In genomic region chr17:17061516-17061915, GRCh38 we compare ENCODE assay signal across 20 cellular contexts. TPM values are rescaled to one million over a fixed set of nuclear protein-coding genes. Genes with fewer than 3 reads are reported as not detected.
DNase-seq lines count a peak whose midpoint lies in the region; ATAC-seq and TF ChIP-seq lines count a peak whose summit lies in the region.
"Had no signal": no experiment of that assay in that cellular context is flagged by ENCODE, and none has a peak within 500 bp of the region (broad histone marks: within the 10 kb centered on the region; RNA-seq: fewer than 3 reads in every experiment).

No MANE protein-coding gene starts in this region.

- H3K27ac Mint-ChIP-seq in activated T-helper 17 cell treated with anti-CD3 and anti-CD28 coated beads, Interleukin-2, amount 50 U/mL, for 72 hours, result peak overlapping the region; percentile 74
- peak overlapping the region in 4 of 6 donors; percentile 21 to 83 (median 44) for H3K27ac Mint-ChIP-seq in naive B cell
- H3K27ac Mint-ChIP-seq in type B pancreatic cell, result peak overlapping the region; percentile 21
- H3K27ac Mint-ChIP-seq: progenitor cell of endocrine pancreas; stimulated activated naive CD8-positive, alpha-beta T cell treated with anti-CD3 and anti-CD28 coated beads, Interleukin-15, Interleukin-2, amounts not matched to agents 100 ng/mL and 50 ng/mL, for 24 hours had no signal

- H3K9me3 Mint-ChIP-seq in activated T-helper 17 cell treated with anti-CD3 and anti-CD28 coated beads, Interleukin-2, amount 50 U/mL, for 72 hours, result no peaks in the 10 kb centered on the region
- H3K9me3 Mint-ChIP-seq in naive B cell, result no peaks in the 10 kb centered on the region
- H3K9me3 Mint-ChIP-seq in type B pancreatic cell, result no peaks in the 10 kb centered on the region
- H3K9me3 Mint-ChIP-seq: neural crest cell; stimulated activated naive CD8-positive, alpha-beta T cell treated with anti-CD3 and anti-CD28 coated beads, Interleukin-15, Interleukin-2, amounts not matched to agents 100 ng/mL and 50 ng/mL, for 24 hours; T-cell had no signal

- peak; percentile 10 for DNase-seq in left cardiac atrium
- DNase-seq in left ventricle myocardium superior, result no peak
- no peak for DNase-seq in naive B cell
- DNase-seq in type B pancreatic cell (ENCODE audit: extremely low spot score, unreplicated experiment), result no peak
- DNase-seq in GM19238 (ENCODE audit: insufficient read length, low spot score), result no peak
- no peak for DNase-seq in putamen (ENCODE audit: low spot score)
- DNase-seq: activated CD4-positive, alpha-beta T cell treated with anti-CD3 and anti-CD28 coated beads for 4 hours; effector memory CD4-positive, alpha-beta T cell; esophagus squamous epithelium; NCI-H1105 treated with DMSO at 0.1 percent for 48 hours; NCI-H2107; NCI-H446 treated with DMSO at 0.1 percent for 48 hours; stimulated activated CD4-positive, alpha-beta T cell treated with anti-CD3 and anti-CD28 coated beads, Interleukin-2, amount 100 ng/mL, for 48 hours; T-cell had no signal

- H3K4me1 Mint-ChIP-seq in activated T-helper 17 cell treated with anti-CD3 and anti-CD28 coated beads, Interleukin-2, amount 50 U/mL, for 72 hours, result peaks cover 37% of the 10 kb centered on the region
- H3K4me1 Mint-ChIP-seq in naive B cell (peaks cover 68 to 78% (median 72%) of the 10 kb centered on the region in 3 donors), type B pancreatic cell (ENCODE audit: unreplicated experiment) (peaks cover 41% of the 10 kb centered on the region)

- H3K27me3 Mint-ChIP-seq in activated T-helper 17 cell treated with anti-CD3 and anti-CD28 coated beads, Interleukin-2, amount 50 U/mL, for 72 hours, result no peaks in the 10 kb centered on the region
- H3K27me3 Mint-ChIP-seq in naive B cell (no peaks in the 10 kb centered on the region), type B pancreatic cell (no peaks in the 10 kb centered on the region)
- H3K27me3 Mint-ChIP-seq: progenitor cell of endocrine pancreas; stimulated activated naive CD8-positive, alpha-beta T cell treated with anti-CD3 and anti-CD28 coated beads, Interleukin-15, Interleukin-2, amounts not matched to agents 100 ng/mL and 50 ng/mL, for 24 hours; T-cell had no signal

- no peaks in the 10 kb centered on the region for H3K36me3 Mint-ChIP-seq in activated T-helper 17 cell treated with anti-CD3 and anti-CD28 coated beads, Interleukin-2, amount 50 U/mL, for 72 hours (ENCODE audit: low read depth)
- H3K36me3 Mint-ChIP-seq in naive B cell (peaks cover 0 to 4% of the 10 kb centered on the region in 2 donors), type B pancreatic cell (peaks cover 24% of the 10 kb centered on the region)

- TF ChIP-seq CTCF in type B pancreatic cell (conservative IDR thresholded peaks at IDR 0.05), result no peak

- no peak for ATAC-seq in left cardiac atrium
- no peak for ATAC-seq in left ventricle myocardium superior
- ATAC-seq in activated T-helper 17 cell treated with anti-CD3 and anti-CD28 coated beads, Interleukin-2, amount 50 U/mL, for 72 hours (replicated peaks), result no peak
- no peak for ATAC-seq in naive B cell (ENCODE audit: low read depth in 2 of 2)
- ATAC-seq in HG02884 (IDR thresholded peaks at IDR 0.05; ENCODE audit: unreplicated experiment), result no peak
- ATAC-seq: Panc1, T-cell had no signal

- intact Hi-C loops in left cardiac atrium (cut with DNase I), result no loop called here
- intact Hi-C loops in left ventricle myocardium superior (cut with micrococcal nuclease), result no loop called here

- no peak overlapping the region for H3K4me3 Mint-ChIP-seq in activated T-helper 17 cell treated with anti-CD3 and anti-CD28 coated beads, Interleukin-2, amount 50 U/mL, for 72 hours
- H3K4me3 Mint-ChIP-seq in naive B cell, result peak overlapping the region in 1 of 8 donors; percentile 73
- H3K4me3 Mint-ChIP-seq in type B pancreatic cell, result no peak overlapping the region
- H3K4me3 Mint-ChIP-seq: neural crest cell; stimulated activated naive CD8-positive, alpha-beta T cell treated with anti-CD3 and anti-CD28 coated beads, Interleukin-15, Interleukin-2, amounts not matched to agents 100 ng/mL and 50 ng/mL, for 24 hours; T-cell had no signal

RNA-seq across cellular contexts. Expression of gene MPRIP, which starts 19.3 kb away (rescaled TPM):
- total RNA-seq in left cardiac atrium (100 to 1,000 TPM; 247 to 329 TPM), left ventricle myocardium superior (335 TPM), type B pancreatic cell (ENCODE audit: low replicate concordance) (275 and 367 TPM in 2 replicates)
- total RNA-seq in activated T-helper 17 cell treated with anti-CD3 and anti-CD28 coated beads, Interleukin-2, amount 50 U/mL, for 72 hours, result 100 to 1,000 TPM; 204 to 207 TPM
- polyA plus RNA-seq in naive B cell (ENCODE audit: low read depth in 6 of 6), result 10 to 100 TPM in 4 of 6 donors, 1 to 10 TPM in 2; 1.9 to 26.0 (median 12.6) TPM

Comparison
In these comparisons a context has a peak if more than half of its experiments do, and no peak if none do; other contexts are left out.
1. H3K27ac Mint-ChIP-seq: peak in every context shown above with its lines; median percentile 74 in activated T-helper 17 cell treated with anti-CD3 and anti-CD28 coated beads, Interleukin-2, amount 50 U/mL, for 72 hours; 44 in naive B cell; 21 in type B pancreatic cell.